ENCODE assay signal across 1 cellular context in the genomic region with DNA sequence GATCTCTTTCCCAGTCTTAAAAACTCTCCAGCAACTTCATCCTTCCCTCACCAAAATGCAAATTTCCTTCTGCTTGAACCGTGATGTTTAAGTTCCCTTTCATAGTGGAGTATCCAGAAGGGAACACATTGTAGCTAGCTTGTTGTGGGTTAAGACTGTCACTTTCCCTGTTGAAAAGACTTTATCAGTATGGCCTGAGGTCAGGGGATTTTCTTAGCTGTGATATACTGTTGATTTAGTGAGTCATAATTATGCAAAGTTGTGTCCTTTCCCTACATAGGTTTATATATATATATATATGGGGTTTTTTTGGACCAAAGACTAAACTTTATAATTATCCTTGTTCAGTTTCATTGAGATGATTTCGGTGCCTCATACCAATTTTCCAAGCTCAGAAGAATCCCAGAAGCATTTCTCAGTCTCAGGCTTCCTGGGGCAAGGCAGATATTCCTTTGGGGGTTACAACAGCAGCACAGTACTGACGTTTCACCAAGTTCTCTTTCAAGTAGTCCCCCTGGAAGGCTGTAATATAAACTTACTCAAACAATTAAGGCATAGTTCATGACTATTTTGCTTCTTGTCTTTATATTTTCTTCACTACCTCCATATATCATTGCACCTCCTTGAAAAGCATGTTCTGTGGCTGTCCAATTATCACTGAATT.
TF ChIP-seq lines count a peak whose summit lies in the region.

No MANE protein-coding gene starts in this region.

TF ChIP-seq in SK-N-SH, 30 proteins besides CTCF, POLR2A, EP300 and RAD21:
- TF ChIP-seq EZH2phosphoT487 (IDR thresholded peaks at IDR 0.05; ENCODE audit: borderline replicate concordance, low read depth) (no peak), MXI1 (IDR thresholded peaks at IDR 0.05; ENCODE audit: low read depth, low read length) (no peak), NRF1 (IDR thresholded peaks at IDR 0.05; ENCODE audit: low read depth, low read length) (no peak), POLR2AphosphoS5 (IDR thresholded peaks at IDR 0.05; ENCODE audit: low read depth, low read length) (no peak), SIN3A (IDR thresholded peaks at IDR 0.05; ENCODE audit: borderline replicate concordance, low read depth, low read length) (no peak), REST (IDR thresholded peaks at IDR 0.05; ENCODE audit: low read depth, low read length) (no peak), NFIC (IDR thresholded peaks at IDR 0.05; ENCODE audit: borderline replicate concordance) (no peak), ELF1 (IDR thresholded peaks at IDR 0.05) (no peak), JUND (IDR thresholded peaks at IDR 0.05) (no peak), FOXM1 (IDR thresholded peaks at IDR 0.05; ENCODE audit: low read depth) (no peak), TAF1 (IDR thresholded peaks at IDR 0.05; ENCODE audit: borderline replicate concordance, low read depth, low read length) (no peak), RXRA (IDR thresholded peaks at IDR 0.05; ENCODE audit: borderline replicate concordance, low read depth) (no peak), TEAD4 (IDR thresholded peaks at IDR 0.05; ENCODE audit: borderline replicate concordance, insufficient read depth) (no peak), RCOR1 (IDR thresholded peaks at IDR 0.05; ENCODE audit: low read length) (no peak)
- TF ChIP-seq, protein P1, sequence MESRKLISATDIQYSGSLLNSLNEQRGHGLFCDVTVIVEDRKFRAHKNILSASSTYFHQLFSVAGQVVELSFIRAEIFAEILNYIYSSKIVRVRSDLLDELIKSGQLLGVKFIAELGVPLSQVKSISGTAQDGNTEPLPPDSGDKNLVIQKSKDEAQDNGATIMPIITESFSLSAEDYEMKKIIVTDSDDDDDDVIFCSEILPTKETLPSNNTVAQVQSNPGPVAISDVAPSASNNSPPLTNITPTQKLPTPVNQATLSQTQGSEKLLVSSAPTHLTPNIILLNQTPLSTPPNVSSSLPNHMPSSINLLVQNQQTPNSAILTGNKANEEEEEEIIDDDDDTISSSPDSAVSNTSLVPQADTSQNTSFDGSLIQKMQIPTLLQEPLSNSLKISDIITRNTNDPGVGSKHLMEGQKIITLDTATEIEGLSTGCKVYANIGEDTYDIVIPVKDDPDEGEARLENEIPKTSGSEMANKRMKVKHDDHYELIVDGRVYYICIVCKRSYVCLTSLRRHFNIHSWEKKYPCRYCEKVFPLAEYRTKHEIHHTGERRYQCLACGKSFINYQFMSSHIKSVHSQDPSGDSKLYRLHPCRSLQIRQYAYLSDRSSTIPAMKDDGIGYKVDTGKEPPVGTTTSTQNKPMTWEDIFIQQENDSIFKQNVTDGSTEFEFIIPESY (IDR thresholded peaks at IDR 0.05; ENCODE audit: borderline replicate concordance, low read depth): no peak
- TF ChIP-seq, protein P2, sequence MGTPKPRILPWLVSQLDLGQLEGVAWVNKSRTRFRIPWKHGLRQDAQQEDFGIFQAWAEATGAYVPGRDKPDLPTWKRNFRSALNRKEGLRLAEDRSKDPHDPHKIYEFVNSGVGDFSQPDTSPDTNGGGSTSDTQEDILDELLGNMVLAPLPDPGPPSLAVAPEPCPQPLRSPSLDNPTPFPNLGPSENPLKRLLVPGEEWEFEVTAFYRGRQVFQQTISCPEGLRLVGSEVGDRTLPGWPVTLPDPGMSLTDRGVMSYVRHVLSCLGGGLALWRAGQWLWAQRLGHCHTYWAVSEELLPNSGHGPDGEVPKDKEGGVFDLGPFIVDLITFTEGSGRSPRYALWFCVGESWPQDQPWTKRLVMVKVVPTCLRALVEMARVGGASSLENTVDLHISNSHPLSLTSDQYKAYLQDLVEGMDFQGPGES (IDR thresholded peaks at IDR 0.05; ENCODE audit: low read depth, low read length): no peak
